In the genomic region with DNA sequence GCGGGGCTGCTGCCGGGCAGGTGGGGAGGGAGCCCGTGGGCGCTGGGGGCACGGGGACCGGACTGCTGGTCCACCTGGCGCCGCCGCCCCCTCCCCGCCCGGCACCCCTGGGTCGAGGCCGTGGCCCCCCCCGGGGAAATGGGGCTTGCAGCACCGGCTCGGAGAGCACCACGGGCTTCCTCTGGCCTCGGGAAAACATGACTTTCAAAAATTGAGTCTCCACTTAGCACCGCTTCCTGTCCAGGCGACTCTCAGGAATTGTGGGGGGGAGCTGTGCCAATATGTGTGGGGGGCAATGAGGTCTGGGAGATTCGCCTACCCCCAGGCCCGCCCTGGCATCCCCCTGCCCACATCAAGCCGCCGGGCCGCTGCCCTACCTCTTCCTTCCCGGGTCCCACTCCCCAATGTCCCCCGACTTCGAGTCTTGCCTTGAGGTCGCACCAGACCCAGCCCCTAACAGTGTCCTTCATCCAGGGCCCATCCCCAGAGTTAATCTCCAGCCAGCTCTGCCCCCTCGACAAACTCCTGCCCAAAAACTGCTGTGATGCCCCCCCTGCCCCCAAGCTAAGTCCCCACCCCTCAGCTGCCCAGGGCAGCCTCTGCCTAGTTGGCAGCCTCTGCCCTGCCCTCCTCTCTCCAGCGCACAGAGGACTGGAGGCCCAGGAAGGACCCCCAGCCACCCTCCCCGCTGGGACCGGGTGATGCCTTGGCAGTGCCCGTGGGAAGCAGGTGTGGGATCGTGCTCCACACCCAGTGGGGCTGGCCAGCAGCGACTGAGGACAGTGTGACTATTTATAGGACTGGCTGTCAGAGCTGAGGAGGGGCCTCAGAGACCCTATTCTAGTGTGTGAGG, we compare ENCODE assay signal across 9 cellular contexts. TPM values are rescaled to one million over a fixed set of nuclear protein-coding genes. Genes with fewer than 3 reads are reported as not detected.
DNase-seq lines count a peak whose midpoint lies in the region; ATAC-seq and TF ChIP-seq lines count a peak whose summit lies in the region.
"Had no signal": no experiment of that assay in that cellular context is flagged by ENCODE, and none has a peak within 500 bp of the region (broad histone marks: within the 10 kb centered on the region; RNA-seq: fewer than 3 reads in every experiment).

No MANE protein-coding gene starts in this region.

- peak overlapping the region; percentile 12; the same call in 1 of the 2 replicates for H3K27ac ChIP-seq in C4-2B

- H3K4me3 Mint-ChIP-seq in effector memory CD8-positive, alpha-beta T cell = peak overlapping the region; percentile 63 to 66
- H3K4me3 Mint-ChIP-seq in nephron progenitor cell = peak overlapping the region; percentile 75

- peaks cover 18 to 53% of the 10 kb centered on the region in 2 donors for H3K27me3 Mint-ChIP-seq in effector memory CD8-positive, alpha-beta T cell
- no peaks in the 10 kb centered on the region for H3K27me3 Mint-ChIP-seq in nephron progenitor cell (ENCODE audit: low read depth, poor library complexity)

- peaks cover 0 to 14% of the 10 kb centered on the region in 2 donors for H3K4me1 Mint-ChIP-seq in effector memory CD8-positive, alpha-beta T cell (ENCODE audit: low read depth in 2 of 2)
- H3K4me1 Mint-ChIP-seq in nephron progenitor cell = peaks cover 33% of the 10 kb centered on the region

- no peaks in the 10 kb centered on the region for H3K9me3 ChIP-seq in NT2/D1 (ENCODE audit: insufficient read depth, low read length)

- intact Hi-C loops in left colon (cut with DNase I, micrococcal nuclease) = no loop called here

- peak overlapping the region; percentile 51 for H3K4me3 ChIP-seq in NT2/D1 (ENCODE audit: insufficient read length, low read depth)

- H3K27ac Mint-ChIP-seq in effector memory CD8-positive, alpha-beta T cell = no peak overlapping the region
- no peak overlapping the region for H3K27ac Mint-ChIP-seq in nephron progenitor cell

- TF ChIP-seq CTCF in C4-2B (conservative IDR thresholded peaks at IDR 0.05) (no peak), nephron progenitor cell (IDR thresholded peaks at IDR 0.05) (no peak)

- no peaks in the 10 kb centered on the region for H3K36me3 Mint-ChIP-seq in effector memory CD8-positive, alpha-beta T cell (ENCODE audit: insufficient read depth)
- H3K36me3 Mint-ChIP-seq in nephron progenitor cell (ENCODE audit: low read depth) = no peaks in the 10 kb centered on the region

- no peak for DNase-seq in NT2/D1 (ENCODE audit: low read depth, low spot score)
- DNase-seq in effector memory CD8-positive, alpha-beta T cell = no peak
- no peak for DNase-seq in nephron progenitor cell
- DNase-seq in NCI-H2107 (lab: John Stamatoyannopoulos, UW) = no peak
- DNase-seq in NCI-H345 treated with DMSO at 0.1 percent for 48 hours (lab: John Stamatoyannopoulos, UW; ENCODE audit: unreplicated experiment) = no peak
- DNase-seq in left colon = no peak
- DNase-seq: islet precursor cell had no signal

- H3K9ac ChIP-seq in NT2/D1 (ENCODE audit: insufficient read length, low read depth) = peak overlapping the region; percentile 64

- H3K4me1 ChIP-seq in NT2/D1 (ENCODE audit: insufficient read depth, insufficient read length) = peaks cover 37% of the 10 kb centered on the region

- no peaks in the 10 kb centered on the region for H3K36me3 ChIP-seq in NT2/D1 (ENCODE audit: insufficient read depth, insufficient read length, low read length)

- peaks cover 15% of the 10 kb centered on the region for H3K27me3 ChIP-seq in NT2/D1 (ENCODE audit: insufficient read depth, insufficient read length)

- no peak for ATAC-seq in effector memory CD8-positive, alpha-beta T cell (replicated peaks)
- no peak for ATAC-seq in GM19463 (IDR thresholded peaks at IDR 0.05; ENCODE audit: unreplicated experiment)
- ATAC-seq in left colon = no peak

- H3K9me3 Mint-ChIP-seq in effector memory CD8-positive, alpha-beta T cell = no peaks in the 10 kb centered on the region
- H3K9me3 Mint-ChIP-seq in nephron progenitor cell = no peaks in the 10 kb centered on the region

RNA-seq across cellular contexts. Expression of gene EGFL7, which starts 3.9 kb away (rescaled TPM):
- total RNA-seq in left colon = 10 to 100 TPM; 14.3 to 17.2 TPM

RNA-seq across cellular contexts. Expression of gene AGPAT2, which starts 20.7 kb away (rescaled TPM):
- total RNA-seq in left colon = 100 to 1,000 TPM; 152 to 211 TPM

RNA-seq across cellular contexts. Expression of gene DIPK1B, which starts 45.8 kb away (rescaled TPM):
- 1 to 10 TPM; 1.3 to 2.1 TPM for total RNA-seq in left colon
